In genomic region chr2:8684885-8685696, GRCh38 we compare ENCODE assay signal across 8 cellular contexts. TPM values are rescaled to one million over a fixed set of nuclear protein-coding genes. Genes with fewer than 3 reads are reported as not detected.
DNase-seq lines count a peak whose midpoint lies in the region; ATAC-seq, FAIRE-seq and TF ChIP-seq lines count a peak whose summit lies in the region.

No MANE protein-coding gene starts in this region.

- H3K9me3 ChIP-seq in A549 (no peaks in the 10 kb centered on the region), colonic mucosa (no peaks in the 10 kb centered on the region)

- TF ChIP-seq POLR2A in A549 (IDR thresholded peaks at IDR 0.05; ENCODE audit: low read length), result peak; percentile 53; the same call in 1 of the 2 replicates
- no peak for TF ChIP-seq POLR2A in lower leg skin (IDR thresholded peaks at IDR 0.05)

- no peaks in the 10 kb centered on the region for H3K9me3 Mint-ChIP-seq in activated B cell treated with CpG ODN at 0.5 μM for 24 hours

- H3K4me1 Mint-ChIP-seq in activated B cell treated with CpG ODN at 0.5 μM for 24 hours, result peaks cover 34% of the 10 kb centered on the region

- TF ChIP-seq RAD21 in A549 (conservative IDR thresholded peaks at IDR 0.05 in 1 of 2, IDR thresholded peaks at IDR 0.05 in 1 of 2), result no peak

- no peak for FAIRE-seq in A549 (lab: Jason Lieb, UNC)

- DNase-seq in A549 (ENCODE audit: low read depth in 1 of 2, low spot score in 1 of 2), result peak; percentile 38 to 63
- peak; percentile 68 for DNase-seq in NCI-H1417 treated with DMSO at 0.1 percent for 48 hours (lab: John Stamatoyannopoulos, UW)
- peak; percentile 30 for DNase-seq in activated B cell treated with CpG ODN at 0.5 μM for 24 hours
- DNase-seq in colonic mucosa, result peak; percentile 89
- peak; percentile 47 to 94 for DNase-seq in lower leg skin (ENCODE audit: low spot score in 2 of 2)
- peak; percentile 18 to 47 for DNase-seq in stimulated activated CD4-positive, alpha-beta T cell treated with anti-CD3 and anti-CD28 coated beads, Interleukin-4, amount 100 ng/mL, for 4 hours

- no peak overlapping the region for H3K27ac Mint-ChIP-seq in activated B cell treated with CpG ODN at 0.5 μM for 24 hours

- H3K27me3 ChIP-seq in colonic mucosa, result no peaks in the 10 kb centered on the region

- H3K4me2 ChIP-seq in A549, result peak overlapping the region; percentile 76

- 0 out of 3 replicates have a peak, but pooled peaks cover 3% of the 10 kb centered on the region for H3K4me1 ChIP-seq in A549
- H3K4me1 ChIP-seq in colonic mucosa, result no peaks in the 10 kb centered on the region

- H3K9ac ChIP-seq in colonic mucosa (ENCODE audit: low read depth in 2 of 2, low read length in 2 of 2), result peak overlapping the region; percentile 77 to 89

- no peaks in the 10 kb centered on the region for H3K36me3 Mint-ChIP-seq in activated B cell treated with CpG ODN at 0.5 μM for 24 hours (ENCODE audit: low read depth)

- intact Hi-C loops in activated B cell treated with CpG ODN at 0.5 μM for 24 hours (cut with micrococcal nuclease), result loop anchor here (1.0 to 10.0 kb wide), 11 partner anchors 158 to 1648 kb away; no protein-coding TSS in a partner anchor
- intact Hi-C loops in colonic mucosa (cut with DNase I), result loop anchor here (5.0 to 10.0 kb wide), 4 partner anchors 58 to 1478 kb away; no protein-coding TSS in a partner anchor
- intact Hi-C loops in lower leg skin (cut with DNase I; ENCODE audit: low total_unique reads), result loop anchor here (5.0 to 10.0 kb wide), 2 partner anchors 140 to 1258 kb away; no protein-coding TSS in a partner anchor

- 2% methylated on average over 37 of the region's 87 CpGs for WGBS in A549 (ENCODE audit: missing lambda C conversion rate)
- 1% methylated on average over 20 to 41 of the region's 87 CpGs for WGBS in lower leg skin, 2 donors

- H3K36me3 ChIP-seq in colonic mucosa, result no peaks in the 10 kb centered on the region

- H3K4me3 Mint-ChIP-seq in activated B cell treated with CpG ODN at 0.5 μM for 24 hours, result peak overlapping the region; percentile 69

- peak overlapping the region; percentile 88 to 96 for H3K27ac ChIP-seq in A549
- peak overlapping the region; percentile 93 for H3K27ac ChIP-seq in colonic mucosa

- CTCF ChIA-PET in A549 (lab: Yijun Ruan, JAX), result interaction anchor here (1.1 to 1.8 kb wide), 7 partner anchors 14 to 1588 kb away, joined by 3 to 10 read pairs (median 5); no protein-coding TSS in a partner anchor
- CTCF ChIA-PET in activated B cell treated with CpG ODN at 0.5 μM for 24 hours (lab: Charles Lee), result interaction anchor here (0.9 to 1.7 kb wide), 2 partner anchors 1258 to 1586 kb away, joined by 3 to 5 read pairs; no protein-coding TSS in a partner anchor

- peaks cover 50% of the 10 kb centered on the region for H3K27me3 Mint-ChIP-seq in activated B cell treated with CpG ODN at 0.5 μM for 24 hours

- no peak for TF ChIP-seq EP300 in A549 (IDR thresholded peaks at IDR 0.05)

- POLR2A ChIA-PET in A549 (lab: Yijun Ruan, JAX) (interaction anchor here (0.8 to 1.1 kb wide), 2 partner anchors 8 to 1258 kb away, joined by 3 read pairs; no protein-coding TSS in a partner anchor), activated B cell treated with CpG ODN at 0.5 μM for 24 hours (lab: Charles Lee) (no interaction called here)

- H3K4me3 ChIP-seq in A549 (peak overlapping the region; percentile 87), colonic mucosa (peak overlapping the region; percentile 81), lower leg skin (ENCODE audit: low read depth, poor library complexity, severe bottlenecking) (peak overlapping the region; percentile 50)

- ATAC-seq in A549 (peak; percentile 16 to 29), GM18868 (IDR thresholded peaks at IDR 0.05; ENCODE audit: unreplicated experiment) (peak; percentile 0), activated B cell treated with CpG ODN at 0.5 μM for 24 hours (ENCODE audit: low read depth) (no peak), HG02970 (IDR thresholded peaks at IDR 0.05; ENCODE audit: low FRiP score, unreplicated experiment) (no peak)

- TF ChIP-seq CTCF in A549 (IDR thresholded peaks at IDR 0.05) (no peak), activated B cell treated with CpG ODN at 0.5 μM for 24 hours (IDR thresholded peaks at IDR 0.05) (no peak), colonic mucosa (IDR thresholded peaks at IDR 0.05) (no peak), lower leg skin (IDR thresholded peaks at IDR 0.05) (no peak)

TF ChIP-seq in A549, 52 proteins besides CTCF, POLR2A, EP300 and RAD21 (continues in another document):
- TF ChIP-seq HDAC2 (IDR thresholded peaks at IDR 0.05) (no peak), E2F6 (IDR thresholded peaks at IDR 0.05; ENCODE audit: borderline replicate concordance, low read depth) (peak; percentile 94), POLR2AphosphoS2 (conservative IDR thresholded peaks at IDR 0.05; ENCODE audit: low read length) (peak; percentile 80; the same call in 1 of the 2 replicates), NPAS2 (CRISPR knock-in tag; IDR thresholded peaks at IDR 0.05; ENCODE audit: borderline replicate concordance) (no peak), FOSL2 (IDR thresholded peaks at IDR 0.05) (no peak), FOSL2 (CRISPR knock-in tag; IDR thresholded peaks at IDR 0.05) (no peak; the same call in 1 of the 2 replicates), MAFK (IDR thresholded peaks at IDR 0.05; ENCODE audit: partially characterized antibody) (no peak), HES2 (IDR thresholded peaks at IDR 0.05) (no peak), GATA3 (IDR thresholded peaks at IDR 0.05; ENCODE audit: borderline replicate concordance) (peak; percentile 59; the same call in 1 of the 2 replicates), FOSB (CRISPR knock-in tag; IDR thresholded peaks at IDR 0.05) (peak; percentile 75; the same call in 1 of the 2 replicates), JUN (IDR thresholded peaks at IDR 0.05) (peak in 1 of 2 experiments; percentile 48; a peak in 2 of 5 replicates), TFCP2L1 (CRISPR knock-in tag; IDR thresholded peaks at IDR 0.05) (peak; percentile 91; the same call in 1 of the 2 replicates), TP53 (CRISPR knock-in tag; IDR thresholded peaks at IDR 0.05) (peak; percentile 67; the same call in 1 of the 2 replicates), HOXA7 (CRISPR knock-in tag; IDR thresholded peaks at IDR 0.05) (peak; percentile 86; the same call in 1 of the 2 replicates), PHF8 (IDR thresholded peaks at IDR 0.05; ENCODE audit: borderline replicate concordance, low read depth) (0 out of 2 replicates have a peak, but pooled peaks have one; percentile 38), HOXB5 (CRISPR knock-in tag; IDR thresholded peaks at IDR 0.05) (no peak)
- TF ChIP-seq, protein P1, sequence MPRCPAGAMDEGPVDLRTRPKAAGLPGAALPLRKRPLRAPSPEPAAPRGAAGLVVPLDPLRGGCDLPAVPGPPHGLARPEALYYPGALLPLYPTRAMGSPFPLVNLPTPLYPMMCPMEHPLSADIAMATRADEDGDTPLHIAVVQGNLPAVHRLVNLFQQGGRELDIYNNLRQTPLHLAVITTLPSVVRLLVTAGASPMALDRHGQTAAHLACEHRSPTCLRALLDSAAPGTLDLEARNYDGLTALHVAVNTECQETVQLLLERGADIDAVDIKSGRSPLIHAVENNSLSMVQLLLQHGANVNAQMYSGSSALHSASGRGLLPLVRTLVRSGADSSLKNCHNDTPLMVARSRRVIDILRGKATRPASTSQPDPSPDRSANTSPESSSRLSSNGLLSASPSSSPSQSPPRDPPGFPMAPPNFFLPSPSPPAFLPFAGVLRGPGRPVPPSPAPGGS (IDR thresholded peaks at IDR 0.05), result no peak
- TF ChIP-seq, protein P2, sequence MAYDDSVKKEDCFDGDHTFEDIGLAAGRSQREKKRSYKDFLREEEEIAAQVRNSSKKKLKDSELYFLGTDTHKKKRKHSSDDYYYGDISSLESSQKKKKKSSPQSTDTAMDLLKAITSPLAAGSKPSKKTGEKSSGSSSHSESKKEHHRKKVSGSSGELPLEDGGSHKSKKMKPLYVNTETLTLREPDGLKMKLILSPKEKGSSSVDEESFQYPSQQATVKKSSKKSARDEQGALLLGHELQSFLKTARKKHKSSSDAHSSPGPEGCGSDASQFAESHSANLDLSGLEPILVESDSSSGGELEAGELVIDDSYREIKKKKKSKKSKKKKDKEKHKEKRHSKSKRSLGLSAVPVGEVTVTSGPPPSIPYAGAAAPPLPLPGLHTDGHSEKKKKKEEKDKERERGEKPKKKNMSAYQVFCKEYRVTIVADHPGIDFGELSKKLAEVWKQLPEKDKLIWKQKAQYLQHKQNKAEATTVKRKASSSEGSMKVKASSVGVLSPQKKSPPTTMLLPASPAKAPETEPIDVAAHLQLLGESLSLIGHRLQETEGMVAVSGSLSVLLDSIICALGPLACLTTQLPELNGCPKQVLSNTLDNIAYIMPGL (CRISPR knock-in tag; IDR thresholded peaks at IDR 0.05; ENCODE audit: borderline replicate concordance), result 0 out of 2 replicates have a peak, but pooled peaks have one; percentile 30
- TF ChIP-seq, protein P3, sequence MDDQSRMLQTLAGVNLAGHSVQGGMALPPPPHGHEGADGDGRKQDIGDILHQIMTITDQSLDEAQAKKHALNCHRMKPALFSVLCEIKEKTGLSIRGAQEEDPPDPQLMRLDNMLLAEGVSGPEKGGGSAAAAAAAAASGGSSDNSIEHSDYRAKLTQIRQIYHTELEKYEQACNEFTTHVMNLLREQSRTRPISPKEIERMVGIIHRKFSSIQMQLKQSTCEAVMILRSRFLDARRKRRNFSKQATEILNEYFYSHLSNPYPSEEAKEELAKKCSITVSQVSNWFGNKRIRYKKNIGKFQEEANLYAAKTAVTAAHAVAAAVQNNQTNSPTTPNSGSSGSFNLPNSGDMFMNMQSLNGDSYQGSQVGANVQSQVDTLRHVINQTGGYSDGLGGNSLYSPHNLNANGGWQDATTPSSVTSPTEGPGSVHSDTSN (IDR thresholded peaks at IDR 0.05), result peak; percentile 87

RNA-seq across cellular contexts. Expression of gene ID2, which starts 3.2 kb away (rescaled TPM):
- polyA plus RNA-seq in A549 (2011; rRNA removed) (177 and 228 TPM in 2 replicates), A549 (2017; fragmentation: RNase III; extraction: RNeasy Plus Mini Kit Qiagen cat#74134 plus additional on column Dnase treatment) (87.8 to 221 TPM (median 181 TPM) in 3 replicates)
- 988 and 1,180 TPM in 2 replicates for polyA plus RNA-seq in A549 (2012; cell fraction: cytosol; rRNA removed)
- polyA plus RNA-seq in A549 (2012; cell fraction: nucleus; rRNA removed), result 636 and 701 TPM in 2 replicates
- 112 and 167 TPM in 2 replicates for polyA minus RNA-seq in A549 (2011; rRNA and poly(A)+ RNA removed)
- total RNA-seq in activated B cell treated with CpG ODN at 0.5 μM for 24 hours (6.4 and 8.1 TPM in 2 replicates), colonic mucosa (100 to 1,000 TPM in 1 of 2 donors, 10 to 100 TPM in 1; 100.0 to 108 TPM), lower leg skin (100 to 1,000 TPM; 120 to 271 (median 209) TPM)

Comparison
In these comparisons a context has a peak if more than half of its experiments do, and no peak if none do; other contexts are left out.
1. ATAC-seq: peak in A549 (2 of 2) and GM18868 (single experiment); none in activated B cell treated with CpG ODN at 0.5 μM for 24 hours (single experiment) and HG02970 (single experiment).
2. DNase-seq: peak in every context shown above with its lines; median percentile 89 in colonic mucosa; 70 in lower leg skin; 68 in NCI-H1417 treated with DMSO at 0.1 percent for 48 hours; 50 in A549; 32 in stimulated activated CD4-positive, alpha-beta T cell treated with anti-CD3 and anti-CD28 coated beads, Interleukin-4, amount 100 ng/mL, for 4 hours; 30 in activated B cell treated with CpG ODN at 0.5 μM for 24 hours.
3. RNA of gene ID2, which starts 3.2 kb away (total RNA-seq): 120 to 271 TPM in lower leg skin and 100.0 to 108 TPM in colonic mucosa; 6.4 to 8.1 TPM in activated B cell treated with CpG ODN at 0.5 μM for 24 hours; every median in the first group is over 10 times any median in the second.
4. Peak in every context shown above with its lines, with median percentiles within 50 percentile points of each other: H3K4me3 ChIP-seq.